ENCODE assay signal across 8 cellular contexts in genomic region chr5:42992035-42992570, GRCh38. TPM values are rescaled to one million over a fixed set of nuclear protein-coding genes. Genes with fewer than 3 reads are reported as not detected.
DNase-seq lines count a peak whose midpoint lies in the region; ATAC-seq and TF ChIP-seq lines count a peak whose summit lies in the region.

No MANE protein-coding gene starts in this region.

- DNase-seq in Calu3 = peak; percentile 71
- DNase-seq in SK-N-SH = peak; percentile 26
- DNase-seq in right atrium auricular region (ENCODE audit: low spot score) = peak; percentile 93
- DNase-seq in renal cortical epithelial cell (ENCODE audit: low read depth) = peak; percentile 78
- peak; percentile 92 to 94 for DNase-seq in aorta

- peak overlapping the region; percentile 84 for H2AFZ ChIP-seq in SK-N-SH (ENCODE audit: low read depth)

- H3K4me1 Mint-ChIP-seq in Calu3 (ENCODE audit: low read depth, unreplicated experiment) = peaks cover 41% of the 10 kb centered on the region
- H3K4me1 Mint-ChIP-seq in activated naive CD8-positive, alpha-beta T cell (ENCODE audit: low read depth) = peaks cover 62% of the 10 kb centered on the region

- peak overlapping the region; percentile 67 for H3K4me3 ChIP-seq in HUES48 (ENCODE audit: low read depth, low read length)
- H3K4me3 ChIP-seq in SK-N-SH (ENCODE audit: low read depth in 2 of 2, low read length in 1 of 2) = peak overlapping the region; percentile 47 to 64
- H3K4me3 ChIP-seq in right atrium auricular region = peak overlapping the region; percentile 53 to 63
- H3K4me3 ChIP-seq in aorta (ENCODE audit: low read length in 2 of 2) = peak overlapping the region; percentile 41 to 42

- H3K27me3 ChIP-seq in HUES48 (ENCODE audit: control insufficient read depth, insufficient read depth, low read length) (peaks cover 86% of the 10 kb centered on the region), SK-N-SH (ENCODE audit: insufficient read depth) (peaks cover 34% of the 10 kb centered on the region; the same call in 1 of the 2 replicates), right atrium auricular region (peaks cover 5 to 28% of the 10 kb centered on the region in 2 donors), aorta (ENCODE audit: control insufficient read depth in 1 of 2, insufficient read depth in 2 of 2, low read length in 1 of 2) (no peaks in the 10 kb centered on the region)

- H3K9me3 ChIP-seq in HUES48 (ENCODE audit: control insufficient read depth, insufficient read depth, low read length) (peaks cover 8% of the 10 kb centered on the region), SK-N-SH (no peaks in the 10 kb centered on the region), right atrium auricular region (no peaks in the 10 kb centered on the region), aorta (ENCODE audit: control insufficient read depth, low read length) (no peaks in the 10 kb centered on the region)

- H3K4me2 ChIP-seq in SK-N-SH = peak overlapping the region; percentile 80

- ATAC-seq in GM21447 (IDR thresholded peaks at IDR 0.05; ENCODE audit: unreplicated experiment) (peak; percentile 53), aorta (ENCODE audit: low FRiP score) (peak; percentile 79)

- H3K27me3 Mint-ChIP-seq in Calu3 (ENCODE audit: unreplicated experiment) = no peaks in the 10 kb centered on the region
- H3K27me3 Mint-ChIP-seq in activated naive CD8-positive, alpha-beta T cell = no peaks in the 10 kb centered on the region

- H3K36me3 Mint-ChIP-seq in Calu3 (ENCODE audit: insufficient read depth, unreplicated experiment) = peaks cover 85% of the 10 kb centered on the region
- peaks cover 4% of the 10 kb centered on the region for H3K36me3 Mint-ChIP-seq in activated naive CD8-positive, alpha-beta T cell

- H3K9me2 ChIP-seq in SK-N-SH = no peaks in the 10 kb centered on the region

- 0 out of 2 replicates have a peak, but pooled peaks cover 3% of the 10 kb centered on the region for H3K4me1 ChIP-seq in HUES48 (ENCODE audit: control insufficient read depth, insufficient read depth, low read length)
- H3K4me1 ChIP-seq in SK-N-SH (ENCODE audit: control insufficient read depth in 1 of 2, insufficient read depth in 2 of 2, low read depth in 1 of 2, low read length in 1 of 2) = peaks cover 0 to 3% of the 10 kb centered on the region in 2 experiments; a peak in 1 of 4 replicates
- peaks cover 0 to 29% of the 10 kb centered on the region in 2 donors for H3K4me1 ChIP-seq in right atrium auricular region
- H3K4me1 ChIP-seq in aorta (ENCODE audit: control insufficient read depth in 1 of 2, insufficient read depth in 2 of 2, low read length in 2 of 2) = peaks cover 0 to 3% of the 10 kb centered on the region in 2 donors

- POLR2A ChIA-PET in SK-N-SH (lab: Yijun Ruan, JAX) = no interaction called here

- H3K27ac ChIP-seq in HUES48 (ENCODE audit: low read depth, low read length) = no peak overlapping the region
- H3K27ac ChIP-seq in SK-N-SH (ENCODE audit: low read depth in 2 of 2, low read length in 1 of 2) = peak overlapping the region in 1 of 2 experiments; percentile 85; a peak in 2 of 4 replicates
- H3K27ac ChIP-seq in right atrium auricular region = peak overlapping the region; percentile 92 to 94
- peak overlapping the region in 1 of 2 donors; percentile 80 for H3K27ac ChIP-seq in aorta (ENCODE audit: low read depth in 1 of 2, low read length in 2 of 2)

- CTCF ChIA-PET in Calu3 (lab: Charles Lee) = interaction anchor here (0.8 to 1.4 kb wide), 4 partner anchors 17 to 83 kb away, joined by 3 to 7 read pairs (median 6); no protein-coding TSS in a partner anchor
- CTCF ChIA-PET in SK-N-SH (lab: Yijun Ruan, JAX) = interaction anchor here (1.6 to 5.1 kb wide), 3 partner anchors 28 to 48 kb away, joined by 4 to 41 read pairs (median 14); partner anchors contain the start of gene ANXA2R

- H4K20me1 ChIP-seq in SK-N-SH (ENCODE audit: insufficient read depth) = no peaks in the 10 kb centered on the region

- no peak for TF ChIP-seq CTCF in Calu3 (IDR thresholded peaks at IDR 0.05; ENCODE audit: unreplicated experiment)
- no peak for TF ChIP-seq CTCF in SK-N-SH (IDR thresholded peaks at IDR 0.05)
- TF ChIP-seq CTCF in right atrium auricular region (IDR thresholded peaks at IDR 0.05) = no peak

- H3K36me3 ChIP-seq in HUES48 (ENCODE audit: control insufficient read depth, insufficient read depth, low read length) (no peaks in the 10 kb centered on the region), SK-N-SH (replicated peaks in 1 of 2; ENCODE audit: control insufficient read depth in 1 of 2, insufficient read depth in 2 of 2, low read length in 1 of 2) (no peaks in the 10 kb centered on the region), right atrium auricular region (no peaks in the 10 kb centered on the region), aorta (ENCODE audit: control insufficient read depth in 1 of 2, insufficient read depth in 2 of 2, low read length in 1 of 2) (no peaks in the 10 kb centered on the region)

- 2% methylated on average over 37 of the region's 43 CpGs for WGBS in SK-N-SH (ENCODE audit: low lambda C conversion rate)
- WGBS in aorta, 2 donors = 7 to 10% methylated on average over 43 of the region's 43 CpGs

- H3K4me3 Mint-ChIP-seq in Calu3 (ENCODE audit: low read depth, unreplicated experiment) = peak overlapping the region; percentile 95
- H3K4me3 Mint-ChIP-seq in activated naive CD8-positive, alpha-beta T cell = peak overlapping the region; percentile 96

- no peak for TF ChIP-seq EP300 in SK-N-SH (IDR thresholded peaks at IDR 0.05; ENCODE audit: borderline replicate concordance in 1 of 2, low read depth in 1 of 2, low read length in 1 of 2)

- intact Hi-C loops in Calu3 (cut with micrococcal nuclease; ENCODE audit: unreplicated experiment) (loop anchor here (2.0 to 10.0 kb wide), 2 partner anchors 73 to 313 kb away; no protein-coding TSS in a partner anchor), aorta (cut with DNase I) (loop anchor here (2.0 to 5.0 kb wide), 5 partner anchors 41 to 130 kb away; partner anchors contain the start of genes ANXA2R (in 1 of the 2) and ZNF131 (in 1 of the 2))

- H3K9ac ChIP-seq in HUES48 (ENCODE audit: low read depth, low read length) (no peak overlapping the region), SK-N-SH (peak overlapping the region; percentile 64; the same call in 1 of the 2 replicates)

- BruUV-seq in Calu3 (replicated peaks; lab: Mats Ljungman, UMichigan) = no TSS peak

- H3K79me2 ChIP-seq in SK-N-SH (ENCODE audit: insufficient read depth) = no peaks in the 10 kb centered on the region

- peaks cover 19% of the 10 kb centered on the region for H3F3A ChIP-seq in SK-N-SH (replicated peaks; ENCODE audit: insufficient read depth)

- H3K9me3 Mint-ChIP-seq in Calu3 (ENCODE audit: low read depth, unreplicated experiment) = peaks cover 3% of the 10 kb centered on the region
- H3K9me3 Mint-ChIP-seq in activated naive CD8-positive, alpha-beta T cell (ENCODE audit: low read depth) = no peaks in the 10 kb centered on the region

- no peak for TF ChIP-seq RAD21 in SK-N-SH (IDR thresholded peaks at IDR 0.05; ENCODE audit: low read length)

- H3K27ac Mint-ChIP-seq in Calu3 (ENCODE audit: unreplicated experiment) = peak overlapping the region; percentile 99
- H3K27ac Mint-ChIP-seq in activated naive CD8-positive, alpha-beta T cell = peak overlapping the region; percentile 99

TF ChIP-seq in SK-N-SH, 30 proteins besides CTCF, POLR2A, EP300 and RAD21:
- TF ChIP-seq EZH2phosphoT487 (IDR thresholded peaks at IDR 0.05; ENCODE audit: borderline replicate concordance, low read depth) (0 out of 2 replicates have a peak, but pooled peaks have one; percentile 66), TCF12 (IDR thresholded peaks at IDR 0.05) (no peak), FOXJ3 (CRISPR knock-in tag; IDR thresholded peaks at IDR 0.05) (no peak), RXRA (IDR thresholded peaks at IDR 0.05; ENCODE audit: borderline replicate concordance, low read depth) (no peak), NFIC (IDR thresholded peaks at IDR 0.05; ENCODE audit: borderline replicate concordance) (no peak), YY1 (IDR thresholded peaks at IDR 0.05; ENCODE audit: low read depth) (0 out of 2 replicates have a peak, but pooled peaks have one; percentile 6), SMC3 (IDR thresholded peaks at IDR 0.05; ENCODE audit: low read depth, low read length) (no peak), FOXM1 (IDR thresholded peaks at IDR 0.05; ENCODE audit: low read depth) (no peak), USF2 (IDR thresholded peaks at IDR 0.05; ENCODE audit: borderline replicate concordance, low read depth, low read length) (no peak)
- TF ChIP-seq, protein P1, sequence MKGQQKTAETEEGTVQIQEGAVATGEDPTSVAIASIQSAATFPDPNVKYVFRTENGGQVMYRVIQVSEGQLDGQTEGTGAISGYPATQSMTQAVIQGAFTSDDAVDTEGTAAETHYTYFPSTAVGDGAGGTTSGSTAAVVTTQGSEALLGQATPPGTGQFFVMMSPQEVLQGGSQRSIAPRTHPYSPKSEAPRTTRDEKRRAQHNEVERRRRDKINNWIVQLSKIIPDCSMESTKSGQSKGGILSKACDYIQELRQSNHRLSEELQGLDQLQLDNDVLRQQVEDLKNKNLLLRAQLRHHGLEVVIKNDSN (IDR thresholded peaks at IDR 0.05; ENCODE audit: borderline replicate concordance, low read depth) = no peak
- TF ChIP-seq, protein P2, sequence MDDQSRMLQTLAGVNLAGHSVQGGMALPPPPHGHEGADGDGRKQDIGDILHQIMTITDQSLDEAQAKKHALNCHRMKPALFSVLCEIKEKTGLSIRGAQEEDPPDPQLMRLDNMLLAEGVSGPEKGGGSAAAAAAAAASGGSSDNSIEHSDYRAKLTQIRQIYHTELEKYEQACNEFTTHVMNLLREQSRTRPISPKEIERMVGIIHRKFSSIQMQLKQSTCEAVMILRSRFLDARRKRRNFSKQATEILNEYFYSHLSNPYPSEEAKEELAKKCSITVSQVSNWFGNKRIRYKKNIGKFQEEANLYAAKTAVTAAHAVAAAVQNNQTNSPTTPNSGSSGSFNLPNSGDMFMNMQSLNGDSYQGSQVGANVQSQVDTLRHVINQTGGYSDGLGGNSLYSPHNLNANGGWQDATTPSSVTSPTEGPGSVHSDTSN (IDR thresholded peaks at IDR 0.05) = no peak

RNA-seq across cellular contexts. Expression of gene ANXA2R, which starts 48.0 kb away (rescaled TPM):
- 8.0 and 9.4 TPM in 2 replicates for total RNA-seq in Calu3 (2022)
- 1.7 and 1.9 TPM in 2 replicates for polyA plus RNA-seq in SK-N-SH (2012; rRNA removed)
- 0.88 and 1.4 TPM in 2 replicates for polyA plus RNA-seq in SK-N-SH (2012; cell fraction: cytosol; rRNA removed)
- 3.7 and 5.4 TPM in 2 replicates for polyA plus RNA-seq in SK-N-SH (2012; cell fraction: nucleus; rRNA removed)
- total RNA-seq in right atrium auricular region = under 1 TPM in 1 of 2 donors, not detected in 1; 0.63 TPM
- total RNA-seq in renal cortical epithelial cell = 0.52 and 3.0 TPM in 2 replicates
- 1 to 10 TPM; 2.7 to 6.4 TPM for total RNA-seq in aorta
- polyA plus RNA-seq in aorta = 1 to 10 TPM in 1 of 2 donors, under 1 TPM in 1; 0.38 to 3.6 TPM

Comparison
In these comparisons a context has a peak if more than half of its experiments do, and no peak if none do; other contexts are left out.
1. DNase-seq: peak in every context shown above with its lines; median percentile 93 in right atrium auricular region; 93 in aorta; 78 in renal cortical epithelial cell; 71 in Calu3; 26 in SK-N-SH.